Comparison of ENCODE assay signal across 8 cellular contexts in genomic region chr15:82045179-82045891, GRCh38. TPM values are rescaled to one million over a fixed set of nuclear protein-coding genes. Genes with fewer than 3 reads are reported as not detected.
DNase-seq lines count a peak whose midpoint lies in the region; ATAC-seq and TF ChIP-seq lines count a peak whose summit lies in the region.

No MANE protein-coding gene starts in this region.

- CTCF ChIA-PET in activated CD4-positive, alpha-beta T cell treated with anti-CD3 and anti-CD28 coated beads, Interleukin-2, amount 10 ng/mL, durations not matched to agents 7 days and 5 days (lab: Charles Lee): interaction anchor here (0.6 kb wide), 2 partner anchors 34 to 150 kb away, joined by 3 to 5 read pairs; no protein-coding TSS in a partner anchor

- peaks cover 41% of the 10 kb centered on the region for H3K27me3 Mint-ChIP-seq in activated CD4-positive, alpha-beta T cell treated with anti-CD3 and anti-CD28 coated beads, Interleukin-2, amount 10 ng/mL, durations not matched to agents 7 days and 5 days

- intact Hi-C loops in mucosa of descending colon (cut with DNase I, micrococcal nuclease): no loop called here

- H3K9me3 ChIP-seq in mucosa of descending colon: no peaks in the 10 kb centered on the region

- TF ChIP-seq CTCF in epithelial cell of proximal tubule (conservative IDR thresholded peaks at IDR 0.05; ENCODE audit: low read depth, low read length) (no peak), mucosa of descending colon (IDR thresholded peaks at IDR 0.05) (no peak)

- H3K4me1 ChIP-seq in mucosa of descending colon (ENCODE audit: low read depth): peaks cover 20% of the 10 kb centered on the region

- peak overlapping the region; percentile 78 for H3K27ac ChIP-seq in temporal lobe (ENCODE audit: low read depth, low read length)

- peak overlapping the region; percentile 78 for H3K4me3 ChIP-seq in epithelial cell of proximal tubule (ENCODE audit: low read depth, low read length)
- peak overlapping the region; percentile 40 for H3K4me3 ChIP-seq in mucosa of descending colon

- ATAC-seq in GM19324 (IDR thresholded peaks at IDR 0.05; ENCODE audit: low FRiP score, unreplicated experiment) (peak; percentile 0), mucosa of descending colon (peak; percentile 9)

- H3K36me3 ChIP-seq in mucosa of descending colon (ENCODE audit: low read depth): no peaks in the 10 kb centered on the region

- H3K27ac Mint-ChIP-seq in activated CD4-positive, alpha-beta T cell treated with anti-CD3 and anti-CD28 coated beads, Interleukin-2, amount 10 ng/mL, durations not matched to agents 7 days and 5 days: peak overlapping the region; percentile 51

- POLR2A ChIA-PET in activated CD4-positive, alpha-beta T cell treated with anti-CD3 and anti-CD28 coated beads, Interleukin-2, amount 10 ng/mL, durations not matched to agents 7 days and 5 days (lab: Charles Lee): no interaction called here

- no peaks in the 10 kb centered on the region for H3K9me3 Mint-ChIP-seq in activated CD4-positive, alpha-beta T cell treated with anti-CD3 and anti-CD28 coated beads, Interleukin-2, amount 10 ng/mL, durations not matched to agents 7 days and 5 days

- peaks cover 16% of the 10 kb centered on the region for H3K4me1 Mint-ChIP-seq in activated CD4-positive, alpha-beta T cell treated with anti-CD3 and anti-CD28 coated beads, Interleukin-2, amount 10 ng/mL, durations not matched to agents 7 days and 5 days

- DNase-seq in C1 segment of cervical spinal cord (lab: John Stamatoyannopoulos, UW) (peak in 9 of 14 donors; percentile 34 to 70 (median 62)), HuH-7 (ENCODE audit: low spot score) (peak; percentile 40), epithelial cell of proximal tubule (ENCODE audit: low read depth) (no peak), mucosa of descending colon (peak in 2 of 3 donors; percentile 35 to 59), NCI-H2029 (lab: John Stamatoyannopoulos, UW) (no peak)
- DNase-seq in activated CD4-positive, alpha-beta T cell treated with anti-CD3 and anti-CD28 coated beads, Interleukin-2, amount 10 ng/mL, durations not matched to agents 7 days and 5 days: peak; percentile 16

- H3K4me3 Mint-ChIP-seq in activated CD4-positive, alpha-beta T cell treated with anti-CD3 and anti-CD28 coated beads, Interleukin-2, amount 10 ng/mL, durations not matched to agents 7 days and 5 days: peak overlapping the region; percentile 88

- H3K36me3 Mint-ChIP-seq in activated CD4-positive, alpha-beta T cell treated with anti-CD3 and anti-CD28 coated beads, Interleukin-2, amount 10 ng/mL, durations not matched to agents 7 days and 5 days (ENCODE audit: low read depth): peaks cover 2% of the 10 kb centered on the region

RNA-seq across cellular contexts. Expression of gene MEX3B, which starts 0.5 kb away (rescaled TPM):
- total RNA-seq in activated CD4-positive, alpha-beta T cell treated with anti-CD3 and anti-CD28 coated beads, Interleukin-2, amount 10 ng/mL, durations not matched to agents 7 days and 5 days: 1 to 10 TPM in 1 of 2 experiments, under 1 TPM in 1; 0.99 to 1.2 TPM
- total RNA-seq in epithelial cell of proximal tubule (4.7 and 4.9 TPM in 2 replicates), mucosa of descending colon (1 to 10 TPM in 2 of 3 donors, under 1 TPM in 1; 0.29 to 5.5 (median 1.1) TPM), temporal lobe (55.3 TPM)

Comparison
In these comparisons a context has a peak if more than half of its experiments do, and no peak if none do; other contexts are left out.
1. DNase-seq: peak in C1 segment of cervical spinal cord (9 of 14), HuH-7 (single experiment), activated CD4-positive, alpha-beta T cell treated with anti-CD3 and anti-CD28 coated beads, Interleukin-2, amount 10 ng/mL, durations not matched to agents 7 days and 5 days (single experiment) and mucosa of descending colon (2 of 3); none in epithelial cell of proximal tubule (single experiment) and NCI-H2029 (single experiment).